ENCODE assay signal across 1 cellular context in genomic region chr17:1965556-1966273, GRCh38.
TF ChIP-seq lines count a peak whose summit lies in the region.

No MANE protein-coding gene starts in this region.

TF ChIP-seq in IMR-90, 13 proteins besides CTCF, POLR2A, EP300 and RAD21 (continued from another document):
- TF ChIP-seq ELK1 (IDR thresholded peaks at IDR 0.05; ENCODE audit: borderline replicate concordance, low read depth, low read length) (no peak), BHLHE40 (IDR thresholded peaks at IDR 0.05; ENCODE audit: low read depth, low read length) (no peak)
